In genomic region chr15:63576441-63576840, GRCh38 we compare ENCODE assay signal across 24 cellular contexts. TPM values are rescaled to one million over a fixed set of nuclear protein-coding genes. Genes with fewer than 3 reads are reported as not detected.
DNase-seq lines count a peak whose midpoint lies in the region; ATAC-seq and TF ChIP-seq lines count a peak whose summit lies in the region.
"Had no signal": no experiment of that assay in that cellular context is flagged by ENCODE, and none has a peak within 500 bp of the region (broad histone marks: within the 10 kb centered on the region; RNA-seq: fewer than 3 reads in every experiment).

No MANE protein-coding gene starts in this region.

- H3K79me2 ChIP-seq in hepatocyte, result no peaks in the 10 kb centered on the region

- POLR2A ChIA-PET in HEK293 (lab: Yijun Ruan, JAX), result no interaction called here

- H3K27ac ChIP-seq in CD4-positive, CD25-positive, alpha-beta regulatory T cell (ENCODE audit: insufficient read depth, low read length, poor library complexity, severe bottlenecking), result no peak overlapping the region
- H3K27ac ChIP-seq in HEK293 (ENCODE audit: extremely low read depth, low read depth, low read length) (no peak overlapping the region), hepatocyte (peak overlapping the region; percentile 29)
- H3K27ac ChIP-seq: heart right ventricle, PC-9, sigmoid colon had no signal

- H3K27ac Mint-ChIP-seq in CD4-positive, CD25-positive, alpha-beta regulatory T cell, result peak overlapping the region in 2 of 3 donors; percentile 7 to 36
- H3K27ac Mint-ChIP-seq in activated T-helper 17 cell treated with anti-CD3 and anti-CD28 coated beads, Interleukin-2, amount 50 U/mL, for 72 hours, result peak overlapping the region; percentile 56
- H3K27ac Mint-ChIP-seq in endothelial cell (ENCODE audit: unreplicated experiment), result no peak overlapping the region
- H3K27ac Mint-ChIP-seq: activated CD8-positive, alpha-beta T cell treated with anti-CD3 and anti-CD28 coated beads for 36 hours had no signal

- H3K9me3 ChIP-seq in CD4-positive, CD25-positive, alpha-beta regulatory T cell (ENCODE audit: control insufficient read depth in 2 of 2, low read length in 2 of 2), result no peaks in the 10 kb centered on the region
- H3K9me3 ChIP-seq in HEK293 (ENCODE audit: control insufficient read depth, insufficient read depth, low read depth, low read length), result no peaks in the 10 kb centered on the region
- H3K9me3 ChIP-seq in hepatocyte (ENCODE audit: low read depth), result no peaks in the 10 kb centered on the region
- H3K9me3 ChIP-seq: heart right ventricle, sigmoid colon had no signal

- no peaks in the 10 kb centered on the region for H3K9me2 ChIP-seq in hepatocyte (replicated peaks; ENCODE audit: insufficient read depth)

- H3K27me3 ChIP-seq in CD4-positive, CD25-positive, alpha-beta regulatory T cell (ENCODE audit: control insufficient read depth, insufficient read depth, low read length), result no peaks in the 10 kb centered on the region
- H3K27me3 ChIP-seq in hepatocyte, result no peaks in the 10 kb centered on the region
- H3K27me3 ChIP-seq: heart right ventricle, sigmoid colon had no signal

- H2AFZ ChIP-seq in hepatocyte, result no peak overlapping the region
- H2AFZ ChIP-seq: PC-9 had no signal

- CTCF ChIA-PET in HEK293 (lab: Yijun Ruan, JAX), result interaction anchor here (0.7 kb wide), 1 partner anchor 54 kb away, joined by 3 read pairs; no protein-coding TSS in a partner anchor

- no peak overlapping the region for H3K4me2 ChIP-seq in hepatocyte
- H3K4me2 ChIP-seq: PC-9 had no signal

- TF ChIP-seq CTCF in HEK293 (tag by site-specific recombination; IDR thresholded peaks at IDR 0.05) (no peak), hepatocyte (IDR thresholded peaks at IDR 0.05; ENCODE audit: poor library complexity) (no peak), endothelial cell (IDR thresholded peaks at IDR 0.05; ENCODE audit: unreplicated experiment) (no peak)

- 63% methylated on average over 6 of the region's 6 CpGs for WGBS in hepatocyte (ENCODE audit: low lambda C conversion rate, missing lambda C conversion rate)

- H3K36me3 ChIP-seq in CD4-positive, CD25-positive, alpha-beta regulatory T cell (ENCODE audit: control insufficient read depth, insufficient read depth, low read length), result peaks cover 74% of the 10 kb centered on the region
- peaks cover 4 to 29% of the 10 kb centered on the region in 2 experiments for H3K36me3 ChIP-seq in HEK293 (ENCODE audit: control insufficient read depth in 2 of 2, insufficient read depth in 1 of 2, low read length in 2 of 2)
- H3K36me3 ChIP-seq in hepatocyte (replicated peaks; ENCODE audit: insufficient read depth, low read depth), result no peaks in the 10 kb centered on the region

- peaks cover 47% of the 10 kb centered on the region for H3K36me3 Mint-ChIP-seq in CD4-positive, CD25-positive, alpha-beta regulatory T cell
- H3K36me3 Mint-ChIP-seq in activated T-helper 17 cell treated with anti-CD3 and anti-CD28 coated beads, Interleukin-2, amount 50 U/mL, for 72 hours (ENCODE audit: low read depth), result peaks cover 89% of the 10 kb centered on the region
- H3K36me3 Mint-ChIP-seq in endothelial cell (ENCODE audit: low read depth, unreplicated experiment), result peaks cover 7% of the 10 kb centered on the region

- H3K27me3 Mint-ChIP-seq in CD4-positive, CD25-positive, alpha-beta regulatory T cell, result no peaks in the 10 kb centered on the region
- H3K27me3 Mint-ChIP-seq in activated T-helper 17 cell treated with anti-CD3 and anti-CD28 coated beads, Interleukin-2, amount 50 U/mL, for 72 hours, result no peaks in the 10 kb centered on the region
- H3K27me3 Mint-ChIP-seq in endothelial cell (ENCODE audit: unreplicated experiment), result peaks cover 1% of the 10 kb centered on the region
- H3K27me3 Mint-ChIP-seq: activated CD8-positive, alpha-beta T cell treated with anti-CD3 and anti-CD28 coated beads for 36 hours; brain had no signal

- H3K4me3 Mint-ChIP-seq in CD4-positive, CD25-positive, alpha-beta regulatory T cell, result no peak overlapping the region
- no peak overlapping the region for H3K4me3 Mint-ChIP-seq in activated T-helper 17 cell treated with anti-CD3 and anti-CD28 coated beads, Interleukin-2, amount 50 U/mL, for 72 hours
- H3K4me3 Mint-ChIP-seq in endothelial cell (ENCODE audit: unreplicated experiment), result no peak overlapping the region
- H3K4me3 Mint-ChIP-seq: activated CD8-positive, alpha-beta T cell treated with anti-CD3 and anti-CD28 coated beads for 36 hours; brain had no signal

- ATAC-seq in CD4-positive, CD25-positive, alpha-beta regulatory T cell (ENCODE audit: low read depth in 2 of 2), result no peak
- ATAC-seq in activated T-helper 17 cell treated with anti-CD3 and anti-CD28 coated beads, Interleukin-2, amount 50 U/mL, for 72 hours (replicated peaks), result no peak
- ATAC-seq in HG02763 (IDR thresholded peaks at IDR 0.05; ENCODE audit: unreplicated experiment), result no peak
- ATAC-seq: activated CD8-positive, alpha-beta T cell treated with anti-CD3 and anti-CD28 coated beads for 36 hours; heart right ventricle had no signal

- H3K9me3 Mint-ChIP-seq in CD4-positive, CD25-positive, alpha-beta regulatory T cell, result no peaks in the 10 kb centered on the region
- H3K9me3 Mint-ChIP-seq in activated T-helper 17 cell treated with anti-CD3 and anti-CD28 coated beads, Interleukin-2, amount 50 U/mL, for 72 hours, result no peaks in the 10 kb centered on the region
- H3K9me3 Mint-ChIP-seq in endothelial cell (ENCODE audit: unreplicated experiment), result no peaks in the 10 kb centered on the region
- H3K9me3 Mint-ChIP-seq: activated CD8-positive, alpha-beta T cell treated with anti-CD3 and anti-CD28 coated beads for 36 hours; brain had no signal

- no peaks in the 10 kb centered on the region for H4K20me1 ChIP-seq in hepatocyte (ENCODE audit: insufficient read depth, poor library complexity, severe bottlenecking)

- peaks cover 4 to 19% (median 12%) of the 10 kb centered on the region in 4 donors for H3K4me1 Mint-ChIP-seq in CD4-positive, CD25-positive, alpha-beta regulatory T cell
- no peaks in the 10 kb centered on the region for H3K4me1 Mint-ChIP-seq in activated T-helper 17 cell treated with anti-CD3 and anti-CD28 coated beads, Interleukin-2, amount 50 U/mL, for 72 hours
- no peaks in the 10 kb centered on the region for H3K4me1 Mint-ChIP-seq in endothelial cell (ENCODE audit: unreplicated experiment)

- H3K4me1 ChIP-seq in CD4-positive, CD25-positive, alpha-beta regulatory T cell (ENCODE audit: control insufficient read depth, insufficient read depth, low read length, poor library complexity, severe bottlenecking), result no peaks in the 10 kb centered on the region
- H3K4me1 ChIP-seq in HEK293 (ENCODE audit: control insufficient read depth, insufficient read depth, low read length) (peaks cover 9% of the 10 kb centered on the region; the same call in 1 of the 2 replicates), hepatocyte (ENCODE audit: insufficient read depth) (peaks cover 3% of the 10 kb centered on the region)

- DNase-seq in CD4-positive, CD25-positive, alpha-beta regulatory T cell, result no peak
- DNase-seq in hepatocyte (ENCODE audit: low spot score), result no peak
- no peak for DNase-seq in NCI-H2171 (lab: John Stamatoyannopoulos, UW)
- DNase-seq in endothelial cell (ENCODE audit: low spot score), result no peak
- DNase-seq: activated CD8-positive, alpha-beta T cell treated with anti-CD3 and anti-CD28 coated beads for 36 hours; activated gamma-delta T cell; effector CD4-positive, alpha-beta T cell; foreskin melanocyte; heart right ventricle; IMR-90; NCI-H1092; NCI-H1694 treated with DMSO at 0.1 percent for 48 hours; NCI-H524 treated with DMSO at 0.1 percent for 48 hours; PC-9; SIG-M5; sigmoid colon; stimulated activated CD4-positive, alpha-beta T cell treated with anti-CD3 and anti-CD28 coated beads, Interleukin-15, amount 100 ng/mL, for 24 hours; stimulated activated naive CD4-positive, alpha-beta T cell treated with Interleukin-2 at 50 U/mL for 16 hours had no signal

- H3K4me3 ChIP-seq in CD4-positive, CD25-positive, alpha-beta regulatory T cell (ENCODE audit: low read depth, low read length), result no peak overlapping the region
- H3K4me3 ChIP-seq in HEK293 (ENCODE audit: low read depth, low read length) (no peak overlapping the region), hepatocyte (no peak overlapping the region)
- H3K4me3 ChIP-seq: heart right ventricle, lung, PC-9, sigmoid colon had no signal

TF ChIP-seq in HEK293, 187 proteins besides CTCF, POLR2A, EP300 and RAD21:
- 0 out of 2 replicates have a peak, but pooled peaks have one; percentile 6 for TF ChIP-seq ZFHX2 (tag by site-specific recombination; conservative IDR thresholded peaks at IDR 0.05)
- TF ChIP-seq ZNF10 (tag by site-specific recombination; IDR thresholded peaks at IDR 0.05), result no peak
- 0 out of 2 replicates have a peak, but pooled peaks have one; percentile 32 for TF ChIP-seq ZNF692 (tag by site-specific recombination; IDR thresholded peaks at IDR 0.05)
- no peak for TF ChIP-seq SALL2 (tag by site-specific recombination; IDR thresholded peaks at IDR 0.05; ENCODE audit: borderline replicate concordance)
- TF ChIP-seq REPIN1 (tag by site-specific recombination; IDR thresholded peaks at IDR 0.05; ENCODE audit: low read depth), result no peak

RNA-seq across cellular contexts. Expression of gene FBXL22, which starts 20.7 kb away (rescaled TPM):
- total RNA-seq in CD4-positive, CD25-positive, alpha-beta regulatory T cell, result 1.7 TPM
- 1 to 10 TPM in 2 of 4 donors, under 1 TPM in 2; 0.45 to 2.1 (median 1.0) TPM for polyA plus RNA-seq in CD4-positive, CD25-positive, alpha-beta regulatory T cell
- under 1 TPM; 0.43 to 0.74 TPM for total RNA-seq in activated T-helper 17 cell treated with anti-CD3 and anti-CD28 coated beads, Interleukin-2, amount 50 U/mL, for 72 hours
- total RNA-seq in hepatocyte (0.60 and 0.76 TPM in 2 replicates), endothelial cell (ENCODE audit: unreplicated experiment) (0.31 TPM)
- polyA plus RNA-seq in hepatocyte, result 1.3 and 1.4 TPM in 2 replicates
- total RNA-seq: epithelial cell of proximal tubule had no signal
